Comparison of ENCODE assay signal across 11 cellular contexts in the genomic region with DNA sequence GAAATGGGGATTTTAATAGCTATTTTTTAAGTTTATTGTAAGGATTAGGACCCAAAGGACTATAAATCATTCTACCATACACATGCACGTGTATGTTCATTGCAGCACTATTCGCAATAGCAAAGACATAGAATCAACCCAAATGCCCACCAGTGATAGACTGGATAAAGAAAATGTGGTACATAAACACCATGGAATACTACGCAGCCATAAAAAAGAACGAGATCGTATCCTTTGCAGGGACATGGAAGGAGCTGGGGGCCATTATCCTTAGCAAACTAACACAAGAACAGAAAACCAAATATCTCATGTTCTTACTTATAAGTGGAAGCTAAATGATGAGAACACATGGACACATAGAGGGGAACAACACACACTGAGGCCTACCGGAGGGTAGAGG. TPM values are rescaled to one million over a fixed set of nuclear protein-coding genes. Genes with fewer than 3 reads are reported as not detected.
DNase-seq lines count a peak whose midpoint lies in the region; ATAC-seq, FAIRE-seq and TF ChIP-seq lines count a peak whose summit lies in the region.
"Not testable (repeated sequence)": the region's sequence is repeated elsewhere in the genome, so short reads cannot be mapped to it uniquely, and the experiment has no call there.
"Had no signal": no experiment of that assay in that cellular context is flagged by ENCODE, and none has a peak within 500 bp of the region (broad histone marks: within the 10 kb centered on the region; RNA-seq: fewer than 3 reads in every experiment).

No MANE protein-coding gene starts in this region.

- H3K79me2 ChIP-seq in MM.1S (ENCODE audit: low read length): peaks cover 82% of the 10 kb centered on the region
- H3K79me2 ChIP-seq in SU-DHL-6 (ENCODE audit: insufficient read depth, low read length): peaks cover 97% of the 10 kb centered on the region
- not testable (repeated sequence) for H3K79me2 ChIP-seq in GM12878 (ENCODE audit: control insufficient read depth, insufficient read depth, low read length)

- FAIRE-seq in GM12878 (lab: Jason Lieb, UNC): not testable (repeated sequence)

- not testable (repeated sequence) for BruUV-seq in GM12878 (replicated peaks; lab: Mats Ljungman, UMichigan)

- peaks cover 48% of the 10 kb centered on the region for H3K4me1 Mint-ChIP-seq in CD8-positive, alpha-beta T cell (ENCODE audit: low read depth)
- H3K4me1 Mint-ChIP-seq in activated CD4-positive, alpha-beta T cell treated with anti-CD3 and anti-CD28 coated beads, Interleukin-2, amount 10 ng/mL, durations not matched to agents 7 days and 5 days: peaks cover 61% of the 10 kb centered on the region
- peaks cover 62% of the 10 kb centered on the region for H3K4me1 Mint-ChIP-seq in activated naive CD4-positive, alpha-beta T cell treated with anti-CD3 and anti-CD28 coated beads for 36 hours (ENCODE audit: low read depth)
- H3K4me1 Mint-ChIP-seq in naive B cell: peaks cover 52 to 78% (median 60%) of the 10 kb centered on the region in 3 donors

- POLR2A ChIA-PET in CD8-positive, alpha-beta T cell (lab: Charles Lee): interaction anchor here (1.3 to 1.6 kb wide), 2 partner anchors 13 to 106 kb away, joined by 3 read pairs; partner anchors contain the start of gene KLHL24
- POLR2A ChIA-PET in activated CD4-positive, alpha-beta T cell treated with anti-CD3 and anti-CD28 coated beads, Interleukin-2, amount 10 ng/mL, durations not matched to agents 7 days and 5 days (lab: Charles Lee): not testable (repeated sequence)
- POLR2A ChIA-PET in GM12878 (lab: Charles Lee): interaction anchor here (0.5 to 4.7 kb wide), 15 partner anchors 8 to 287 kb away, joined by 3 to 93 read pairs (median 7); partner anchors contain the start of gene KLHL24

- intact Hi-C loops in CD8-positive, alpha-beta T cell (cut with DNase I, micrococcal nuclease): not testable (repeated sequence)
- intact Hi-C loops in activated naive CD4-positive, alpha-beta T cell treated with anti-CD3 and anti-CD28 coated beads for 36 hours (cut with micrococcal nuclease): loop anchor here (1.0 kb wide), 1 partner anchor 8 kb away; no protein-coding TSS in a partner anchor
- intact Hi-C loops in GM12878 (cut with micrococcal nuclease; ENCODE audit: unreplicated experiment): loop anchor here (5.0 kb wide), 2 partner anchors 64 to 109 kb away; partner anchors contain the start of gene KLHL24

- peak overlapping the region; percentile 69 for H3K27ac Mint-ChIP-seq in CD8-positive, alpha-beta T cell
- peak overlapping the region; percentile 20 for H3K27ac Mint-ChIP-seq in activated CD4-positive, alpha-beta T cell treated with anti-CD3 and anti-CD28 coated beads, Interleukin-2, amount 10 ng/mL, durations not matched to agents 7 days and 5 days
- H3K27ac Mint-ChIP-seq in activated naive CD4-positive, alpha-beta T cell treated with anti-CD3 and anti-CD28 coated beads for 36 hours: peak overlapping the region; percentile 85
- peak overlapping the region in 4 of 6 donors; percentile 78 to 89 (median 83) for H3K27ac Mint-ChIP-seq in naive B cell

- in situ Hi-C loops in GM12878 (cut with MboI): not testable (repeated sequence)

- H4K20me1 ChIP-seq in MM.1S (ENCODE audit: insufficient read depth, low read length); SU-DHL-6 (ENCODE audit: low read depth, low read length); GM12878 (ENCODE audit: control insufficient read depth, insufficient read depth): not testable (repeated sequence)

- H3K27ac ChIP-seq in CD8-positive, alpha-beta T cell (ENCODE audit: low read depth, low read length); GM12878 (ENCODE audit: control insufficient read depth, insufficient read depth): not testable (repeated sequence)
- H3K27ac ChIP-seq in MM.1S (ENCODE audit: low read length) (peak overlapping the region; percentile 91; the same call in 1 of the 2 replicates), SU-DHL-6 (ENCODE audit: low read depth, low read length) (peak overlapping the region; percentile 80)

- WGBS in GM12878 (ENCODE audit: insufficient coverage, insufficient replicate concordance, low lambda C conversion rate, missing lambda C conversion rate): 90% methylated on average over 6 of the region's 6 CpGs

- H3K4me3 Mint-ChIP-seq in CD8-positive, alpha-beta T cell; activated CD4-positive, alpha-beta T cell treated with anti-CD3 and anti-CD28 coated beads, Interleukin-2, amount 10 ng/mL, durations not matched to agents 7 days and 5 days; activated naive CD4-positive, alpha-beta T cell treated with anti-CD3 and anti-CD28 coated beads for 36 hours: not testable (repeated sequence)
- peak overlapping the region in 1 of 8 donors; percentile 64 for H3K4me3 Mint-ChIP-seq in naive B cell

- not testable (repeated sequence) for H3K9me2 ChIP-seq in MM.1S (replicated peaks; ENCODE audit: insufficient read depth, low read length); SU-DHL-6 (replicated peaks; ENCODE audit: insufficient read depth, low read length)

- peaks cover 16% of the 10 kb centered on the region for H3K36me3 ChIP-seq in CD8-positive, alpha-beta T cell (ENCODE audit: insufficient read depth, low read length)
- H3K36me3 ChIP-seq in MM.1S (replicated peaks; ENCODE audit: insufficient read depth, low read length): peaks cover 14% of the 10 kb centered on the region
- H3K36me3 ChIP-seq in SU-DHL-6 (ENCODE audit: low read length): peaks cover 29% of the 10 kb centered on the region
- not testable (repeated sequence) for H3K36me3 ChIP-seq in GM12878 (ENCODE audit: control insufficient read depth in 2 of 2, insufficient read depth in 2 of 2, low read length in 1 of 2)

- TF ChIP-seq POLR2A in GM12878 (IDR thresholded peaks at IDR 0.05; ENCODE audit: low read depth, low read length): not testable (repeated sequence)

- peak overlapping the region; percentile 80 for H3K4me2 ChIP-seq in MM.1S (ENCODE audit: low read depth, low read length)
- H3K4me2 ChIP-seq in SU-DHL-6 (ENCODE audit: low read depth, low read length, poor library complexity, severe bottlenecking): peak overlapping the region; percentile 45
- H3K4me2 ChIP-seq in GM12878 (ENCODE audit: control insufficient read depth, insufficient read depth): not testable (repeated sequence)

- SMC1A ChIA-PET in GM12878 (lab: Charles Lee; ENCODE audit: uncharacterized antibody, unreplicated experiment): interaction anchor here (0.8 to 8.6 kb wide), 15 partner anchors 9 to 185 kb away, joined by 3 to 190 read pairs (median 13); partner anchors contain the start of gene YEATS2

- not testable (repeated sequence) for H3K9ac ChIP-seq in MM.1S (ENCODE audit: low read length); SU-DHL-6 (ENCODE audit: low read length); GM12878 (ENCODE audit: control insufficient read depth, insufficient read depth, low read length)

- CTCF ChIA-PET in CD8-positive, alpha-beta T cell (lab: Charles Lee): interaction anchor here (1.2 to 1.3 kb wide), 3 partner anchors 12 to 18 kb away, joined by 3 read pairs; no protein-coding TSS in a partner anchor
- CTCF ChIA-PET in activated CD4-positive, alpha-beta T cell treated with anti-CD3 and anti-CD28 coated beads, Interleukin-2, amount 10 ng/mL, durations not matched to agents 7 days and 5 days (lab: Charles Lee): interaction anchor here (1.3 to 2.4 kb wide), 3 partner anchors 10 to 294 kb away, joined by 3 to 18 read pairs (median 4); no protein-coding TSS in a partner anchor
- CTCF ChIA-PET in activated naive CD4-positive, alpha-beta T cell treated with anti-CD3 and anti-CD28 coated beads for 36 hours (lab: Charles Lee): not testable (repeated sequence)
- CTCF ChIA-PET in GM12878 (lab: Yijun Ruan, JAX): interaction anchor here (0.6 to 9.3 kb wide), 12 partner anchors 10 to 355 kb away, joined by 3 to 98 read pairs (median 9); no protein-coding TSS in a partner anchor

- H3F3A ChIP-seq in MM.1S (ENCODE audit: insufficient read depth, low read length) (peaks cover 49% of the 10 kb centered on the region), SU-DHL-6 (ENCODE audit: insufficient read depth) (peaks cover 39% of the 10 kb centered on the region)

- not testable (repeated sequence) for ATAC-seq in CD8-positive, alpha-beta T cell; GM12878; naive B cell (ENCODE audit: low read depth in 2 of 2)

- not testable (repeated sequence) for H3K9me3 ChIP-seq in CD8-positive, alpha-beta T cell (ENCODE audit: low read length); MM.1S (replicated peaks; ENCODE audit: insufficient read depth, low read length); SU-DHL-6 (ENCODE audit: insufficient read depth, low read length); GM12878 (replicated peaks; ENCODE audit: control insufficient read depth, insufficient read depth, low read length)

- not testable (repeated sequence) for H3K4me3 ChIP-seq in CD8-positive, alpha-beta T cell (ENCODE audit: low read depth, low read length); MM.1S (ENCODE audit: low read length); SU-DHL-6 (ENCODE audit: insufficient read depth, low read length, poor library complexity, severe bottlenecking); GM12878

- TF ChIP-seq EP300 in GM12878 (IDR thresholded peaks at IDR 0.05; ENCODE audit: borderline replicate concordance in 1 of 2, control insufficient read depth in 1 of 2, low read depth in 2 of 2, low read length in 2 of 2): not testable (repeated sequence)

- not testable (repeated sequence) for TF ChIP-seq RAD21 in GM12878 (IDR thresholded peaks at IDR 0.05; ENCODE audit: insufficient read depth, low read depth, low read length)

- TF ChIP-seq CTCF in CD8-positive, alpha-beta T cell (IDR thresholded peaks at IDR 0.05); MM.1S (IDR thresholded peaks at IDR 0.05; ENCODE audit: low read length); SU-DHL-6 (IDR thresholded peaks at IDR 0.05; ENCODE audit: insufficient read depth, low read length, poor library complexity, severe bottlenecking); GM12878 (IDR thresholded peaks at IDR 0.05 in 2 of 3, conservative IDR thresholded peaks at IDR 0.05 in 1 of 3; ENCODE audit: control insufficient read depth in 2 of 3, extremely low read depth in 1 of 3, insufficient read depth in 1 of 3, low read depth in 3 of 3, low read length in 3 of 3): not testable (repeated sequence)

- H3K27me3 Mint-ChIP-seq in CD8-positive, alpha-beta T cell (ENCODE audit: low read depth); activated CD4-positive, alpha-beta T cell treated with anti-CD3 and anti-CD28 coated beads, Interleukin-2, amount 10 ng/mL, durations not matched to agents 7 days and 5 days; activated naive CD4-positive, alpha-beta T cell treated with anti-CD3 and anti-CD28 coated beads for 36 hours (ENCODE audit: low read depth); naive B cell: not testable (repeated sequence)

- H3K27me3 ChIP-seq in CD8-positive, alpha-beta T cell (ENCODE audit: insufficient read depth, low read length); MM.1S (replicated peaks; ENCODE audit: insufficient read depth, low read length); SU-DHL-6 (ENCODE audit: low read length); GM12878 (replicated peaks in 1 of 2; ENCODE audit: control insufficient read depth in 2 of 2, insufficient read depth in 2 of 2, low read length in 1 of 2): not testable (repeated sequence)

- peaks cover 77% of the 10 kb centered on the region for H3K36me3 Mint-ChIP-seq in CD8-positive, alpha-beta T cell
- peaks cover 77% of the 10 kb centered on the region for H3K36me3 Mint-ChIP-seq in activated CD4-positive, alpha-beta T cell treated with anti-CD3 and anti-CD28 coated beads, Interleukin-2, amount 10 ng/mL, durations not matched to agents 7 days and 5 days (ENCODE audit: low read depth)
- peaks cover 70% of the 10 kb centered on the region for H3K36me3 Mint-ChIP-seq in activated naive CD4-positive, alpha-beta T cell treated with anti-CD3 and anti-CD28 coated beads for 36 hours (ENCODE audit: low read depth)
- peaks cover 9 to 19% of the 10 kb centered on the region in 2 donors for H3K36me3 Mint-ChIP-seq in naive B cell

- DNase-seq in CD8-positive, alpha-beta T cell; MM.1S; activated CD4-positive, alpha-beta T cell treated with anti-CD3 and anti-CD28 coated beads, Interleukin-2, amount 10 ng/mL, durations not matched to agents 7 days and 5 days; activated naive CD4-positive, alpha-beta T cell treated with anti-CD3 and anti-CD28 coated beads for 36 hours; GM12878 (ENCODE audit: low read depth, low spot score); naive B cell: not testable (repeated sequence)

- not testable (repeated sequence) for H3K9me3 Mint-ChIP-seq in CD8-positive, alpha-beta T cell; activated CD4-positive, alpha-beta T cell treated with anti-CD3 and anti-CD28 coated beads, Interleukin-2, amount 10 ng/mL, durations not matched to agents 7 days and 5 days; activated naive CD4-positive, alpha-beta T cell treated with anti-CD3 and anti-CD28 coated beads for 36 hours; naive B cell

- RAD21 ChIA-PET in GM12878 (lab: Charles Lee; ENCODE audit: unreplicated experiment): interaction anchor here (0.6 to 7.2 kb wide), 8 partner anchors 10 to 169 kb away, joined by 3 to 156 read pairs (median 24); partner anchors contain the start of gene YEATS2

- H2AFZ ChIP-seq in MM.1S (ENCODE audit: low read length); SU-DHL-6 (ENCODE audit: low read depth, low read length, severe bottlenecking); GM12878 (ENCODE audit: control insufficient read depth, low read depth, low read length): not testable (repeated sequence)

- not testable (repeated sequence) for H3K4me1 ChIP-seq in CD8-positive, alpha-beta T cell (ENCODE audit: insufficient read depth, low read length)
- peaks cover 73% of the 10 kb centered on the region for H3K4me1 ChIP-seq in MM.1S (ENCODE audit: low read length)
- peaks cover 48% of the 10 kb centered on the region for H3K4me1 ChIP-seq in GM12878 (ENCODE audit: control insufficient read depth, insufficient read depth, low read length)

RNA-seq across cellular contexts. Expression of gene KLHL6, which starts 26.7 kb away (rescaled TPM):
- total RNA-seq in CD8-positive, alpha-beta T cell: 10 to 100 TPM; 27.7 to 29.7 TPM
- 10 to 100 TPM; 40.4 to 41.2 TPM for total RNA-seq in activated CD4-positive, alpha-beta T cell treated with anti-CD3 and anti-CD28 coated beads, Interleukin-2, amount 10 ng/mL, durations not matched to agents 7 days and 5 days
- 10 to 100 TPM; 82.3 to 82.4 TPM for total RNA-seq in activated naive CD4-positive, alpha-beta T cell treated with anti-CD3 and anti-CD28 coated beads for 36 hours
- 551 and 574 TPM in 2 replicates for total RNA-seq in GM12878 (2013; cell fraction: nucleolus; rRNA removed)
- 23.6 and 27.5 TPM in 2 replicates for total RNA-seq in GM12878 (2014; rRNA removed)
- total RNA-seq in GM12878 (2014; rRNA removed; fragmentation: Illumina TruSeq; extraction: Trizol): 26.8 and 28.0 TPM in 2 replicates
- total RNA-seq in GM12878 (2021): 28.7 and 29.7 TPM in 2 replicates
- polyA plus RNA-seq in GM12878 (2011; ENCODE audit: low read depth): 7.9 TPM
- polyA plus RNA-seq in GM12878 (2011; rRNA removed): 91.8 and 99.8 TPM in 2 replicates
- 60.5 and 63.5 TPM in 2 replicates for polyA plus RNA-seq in GM12878 (2011; cell fraction: cytosol; rRNA removed)
- polyA plus RNA-seq in GM12878 (2011; cell fraction: nucleus; rRNA removed): 139 and 178 TPM in 2 replicates
- polyA plus RNA-seq in GM12878 (2012): 12.3 and 19.6 TPM in 2 replicates
- 26.5 and 30.0 TPM in 2 replicates for polyA plus RNA-seq in GM12878 (2014; fragmentation: Illumina TruSeq; extraction: Trizol)
- polyA plus RNA-seq in GM12878 (2014; fragmentation: Nextera tagmentation; extraction: Ambion mirVana): 1 to 10 TPM; 4.0 to 4.2 TPM
- 23.0 and 25.2 TPM in 2 replicates for polyA plus RNA-seq in GM12878 (2014; rRNA removed)
- 10 to 100 TPM; 16.5 to 19.9 TPM for polyA plus RNA-seq in GM12878 (2016; fragmentation: Nextera tagmentation; extraction: Ambion mirVana)
- polyA minus RNA-seq in GM12878 (2011; rRNA and poly(A)+ RNA removed): 104 and 116 TPM in 2 replicates
- polyA minus RNA-seq in GM12878 (2011; cell fraction: cytosol; rRNA and poly(A)+ RNA removed): 29.4 and 31.6 TPM in 2 replicates
- polyA minus RNA-seq in GM12878 (2011; cell fraction: nucleus; rRNA and poly(A)+ RNA removed): 52.3 and 65.3 TPM in 2 replicates
- polyA plus RNA-seq in naive B cell (ENCODE audit: low read depth in 6 of 6): 10 to 100 TPM in 5 of 6 donors, 1 to 10 TPM in 1; 5.0 to 22.1 (median 12.7) TPM
- total RNA-seq: GM23248, H4, HT-29 had no signal
- polyA plus RNA-seq: BJ, GM23248 had no signal

Comparison
In these comparisons a context has a peak if more than half of its experiments do, and no peak if none do; other contexts are left out.
1. H3K27ac Mint-ChIP-seq: peak in every context shown above with its lines; median percentile 85 in activated naive CD4-positive, alpha-beta T cell treated with anti-CD3 and anti-CD28 coated beads for 36 hours; 83 in naive B cell; 69 in CD8-positive, alpha-beta T cell; 20 in activated CD4-positive, alpha-beta T cell treated with anti-CD3 and anti-CD28 coated beads, Interleukin-2, amount 10 ng/mL, durations not matched to agents 7 days and 5 days.